ENCODE assay signal across 9 cellular contexts in the genomic region with DNA sequence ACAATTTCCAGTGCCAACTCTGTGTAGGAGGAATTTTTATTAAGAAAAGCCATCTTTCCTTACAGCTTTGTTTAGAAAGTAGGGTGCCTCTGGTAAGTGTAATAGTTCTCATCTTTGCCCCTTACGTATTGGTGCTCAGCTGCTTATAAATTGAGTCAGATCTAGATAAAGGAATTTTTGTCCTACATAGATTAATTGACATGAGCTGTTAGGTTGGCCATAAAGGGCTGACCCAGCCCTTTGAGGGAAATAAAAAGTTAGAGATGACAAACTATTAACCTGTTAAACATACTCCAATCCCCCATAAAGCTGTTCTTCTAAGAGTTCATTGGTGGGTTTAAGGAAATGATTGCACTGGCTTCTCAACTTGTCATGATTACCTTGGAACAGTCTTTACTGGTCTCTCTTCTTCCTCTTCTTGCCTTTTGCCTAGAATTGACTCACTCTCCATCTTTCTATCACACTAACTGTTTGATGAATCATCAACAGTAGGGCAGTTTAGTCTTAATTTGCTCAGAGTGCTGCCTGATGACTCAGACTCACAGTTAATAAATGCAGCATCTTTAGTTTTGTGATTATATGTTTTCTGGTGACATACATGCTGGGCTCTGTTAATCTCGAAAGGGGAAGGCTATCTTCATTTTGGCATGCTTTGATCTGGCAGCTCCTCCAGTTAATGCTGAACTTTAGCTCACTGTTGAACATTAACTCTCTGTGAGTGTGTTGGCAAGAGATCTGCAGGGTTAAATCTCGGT. TPM values are rescaled to one million over a fixed set of nuclear protein-coding genes. Genes with fewer than 3 reads are reported as not detected.
DNase-seq lines count a peak whose midpoint lies in the region; ATAC-seq and TF ChIP-seq lines count a peak whose summit lies in the region.
"Had no signal": no experiment of that assay in that cellular context is flagged by ENCODE, and none has a peak within 500 bp of the region (broad histone marks: within the 10 kb centered on the region; RNA-seq: fewer than 3 reads in every experiment).

No MANE protein-coding gene starts in this region.

- no peak for DNase-seq in CD4-positive, alpha-beta T cell
- DNase-seq in IMR-90, result peak; percentile 93
- DNase-seq in brain microvascular endothelial cell, result peak; percentile 79
- DNase-seq in skeletal muscle cell (ENCODE audit: low read depth), result peak; percentile 77
- no peak for DNase-seq in DMS114 treated with DMSO at 0.1 percent for 48 hours (lab: John Stamatoyannopoulos, UW; ENCODE audit: unreplicated experiment)
- DNase-seq in BE2C, result no peak
- no peak for DNase-seq in Right ventricle myocardium superior
- DNase-seq: heart right ventricle had no signal

- no peaks in the 10 kb centered on the region for H3K9me3 ChIP-seq in CD4-positive, alpha-beta T cell (ENCODE audit: control insufficient read depth, low read length)
- H3K9me3 ChIP-seq in IMR-90 (ENCODE audit: control insufficient read depth, insufficient read depth, low read length) (no peaks in the 10 kb centered on the region), BE2C (no peaks in the 10 kb centered on the region)

- no peaks in the 10 kb centered on the region for H3K79me1 ChIP-seq in IMR-90 (ENCODE audit: low read depth in 1 of 2, low read length in 2 of 2)

- H3K23ac ChIP-seq in IMR-90 (ENCODE audit: low read depth, low read length), result no peak overlapping the region

- no peak overlapping the region for H4K5ac ChIP-seq in IMR-90 (ENCODE audit: low read depth, low read length)

- intact Hi-C loops in CD4-positive, alpha-beta T cell (cut with DNase I, micrococcal nuclease), result no loop called here
- intact Hi-C loops in IMR-90 (cut with micrococcal nuclease), result no loop called here
- intact Hi-C loops in Right ventricle myocardium superior (cut with DNase I), result no loop called here

- BruUV-seq in IMR-90 (replicated peaks; lab: Mats Ljungman, UMichigan), result no TSS peak

- H3K4me1 Mint-ChIP-seq in CD4-positive, alpha-beta T cell (ENCODE audit: low read depth), result peaks cover 39% of the 10 kb centered on the region

- H3K27me3 Mint-ChIP-seq in CD4-positive, alpha-beta T cell, result no peaks in the 10 kb centered on the region

- no peak overlapping the region for H3K9ac ChIP-seq in IMR-90 (ENCODE audit: low read depth, low read length)

- dilution Hi-C loops in IMR-90 (cut with HindIII; ENCODE audit: low sequenced_read_pairs, unreplicated experiment), result no loop called here

- H2BK20ac ChIP-seq in IMR-90 (ENCODE audit: low read depth, low read length), result peak overlapping the region; percentile 72

- H3K36me3 ChIP-seq in IMR-90 (ENCODE audit: control insufficient read depth, insufficient read depth, low read length) (no peaks in the 10 kb centered on the region), brain microvascular endothelial cell (replicated peaks) (no peaks in the 10 kb centered on the region), BE2C (no peaks in the 10 kb centered on the region)
- H3K36me3 ChIP-seq: heart right ventricle had no signal

- TF ChIP-seq CTCF in CD4-positive, alpha-beta T cell (IDR thresholded peaks at IDR 0.05), result no peak
- TF ChIP-seq CTCF in IMR-90 (conservative IDR thresholded peaks at IDR 0.05; ENCODE audit: low read depth, low read length) (no peak), brain microvascular endothelial cell (IDR thresholded peaks at IDR 0.05; ENCODE audit: low read depth, low read length, missing control alignments) (no peak), BE2C (IDR thresholded peaks at IDR 0.05; ENCODE audit: low read depth, low read length) (no peak)

- H3K9me3 Mint-ChIP-seq in CD4-positive, alpha-beta T cell, result no peaks in the 10 kb centered on the region

- H4K20me1 ChIP-seq in IMR-90 (ENCODE audit: insufficient read depth, low read length), result no peaks in the 10 kb centered on the region

- H3K27me3 ChIP-seq in CD4-positive, alpha-beta T cell (ENCODE audit: control insufficient read depth, insufficient read depth, low read length), result no peaks in the 10 kb centered on the region
- H3K27me3 ChIP-seq in IMR-90 (ENCODE audit: control insufficient read depth, insufficient read depth, low read length) (no peaks in the 10 kb centered on the region), brain microvascular endothelial cell (replicated peaks) (no peaks in the 10 kb centered on the region), BE2C (no peaks in the 10 kb centered on the region)
- H3K27me3 ChIP-seq: heart right ventricle had no signal

- H3K18ac ChIP-seq in IMR-90 (ENCODE audit: low read depth, low read length), result no peak overlapping the region

- no CpG with 5 or more reads among the region's 3 CpGs for WGBS in IMR-90 (ENCODE audit: extremely low coverage in 2 of 2, insufficient read length in 1 of 2), 2 experiments

- peak; percentile 14 for ATAC-seq in CD4-positive, alpha-beta T cell (ENCODE audit: poor library complexity)
- peak; percentile 67 for ATAC-seq in GM21529 (IDR thresholded peaks at IDR 0.05; ENCODE audit: unreplicated experiment)
- peak; percentile 87 for ATAC-seq in IMR-90 (ENCODE audit: low read depth)
- no peak for ATAC-seq in Right ventricle myocardium superior (ENCODE audit: poor library complexity)

- H3K4me3 ChIP-seq in IMR-90 (ENCODE audit: insufficient read depth, low read depth, low read length) (no peak overlapping the region), brain microvascular endothelial cell (ENCODE audit: low read depth, low read length) (no peak overlapping the region), skeletal muscle cell (ENCODE audit: low read depth, low read length) (no peak overlapping the region), BE2C (ENCODE audit: low read depth, low read length) (no peak overlapping the region)
- H3K4me3 ChIP-seq: heart right ventricle had no signal

- H3K27ac ChIP-seq in CD4-positive, alpha-beta T cell (ENCODE audit: low read depth, low read length), result no peak overlapping the region
- H3K27ac ChIP-seq in IMR-90 (ENCODE audit: insufficient read depth, low read length) (no peak overlapping the region), brain microvascular endothelial cell (peak overlapping the region; percentile 51)

- H3K4me2 ChIP-seq in IMR-90 (ENCODE audit: low read depth, low read length), result peak overlapping the region; percentile 88; the same call in 1 of the 2 replicates

- peaks cover 19% of the 10 kb centered on the region for H3K4me1 ChIP-seq in IMR-90 (ENCODE audit: control insufficient read depth, insufficient read depth, low read length)
- peaks cover 32% of the 10 kb centered on the region for H3K4me1 ChIP-seq in BE2C

- H3K56ac ChIP-seq in IMR-90 (ENCODE audit: extremely low read depth, insufficient read depth, low read length), result no peak overlapping the region

- no peak overlapping the region for H2AFZ ChIP-seq in IMR-90 (replicated peaks; ENCODE audit: low read length, poor library complexity)

- CTCF ChIA-PET in CD4-positive, alpha-beta T cell (lab: Charles Lee), result interaction anchor here (1.1 to 2.1 kb wide), 2 partner anchors 52 to 58 kb away, joined by 4 to 6 read pairs; a partner anchor contains a TSS
- CTCF ChIA-PET in IMR-90 (lab: Yijun Ruan, JAX), result interaction anchor here (1.7 kb wide), 1 partner anchor 109 kb away, joined by 7 read pairs; no protein-coding TSS in a partner anchor

- no peak overlapping the region for H3K14ac ChIP-seq in IMR-90 (replicated peaks; ENCODE audit: low read depth, low read length)

- no peak overlapping the region for H3K4me3 Mint-ChIP-seq in CD4-positive, alpha-beta T cell

- H2BK120ac ChIP-seq in IMR-90 (ENCODE audit: low read depth, low read length), result no peak overlapping the region

- no peak for TF ChIP-seq RAD21 in IMR-90 (IDR thresholded peaks at IDR 0.05; ENCODE audit: low read length)

- H3K9me1 ChIP-seq in IMR-90 (ENCODE audit: insufficient read depth, low read length), result peaks cover 14% of the 10 kb centered on the region

- H3K27ac Mint-ChIP-seq in CD4-positive, alpha-beta T cell, result no peak overlapping the region

- no peak overlapping the region for H2AK9ac ChIP-seq in IMR-90 (replicated peaks; ENCODE audit: low read depth, low read length, poor library complexity)

- peaks cover 5% of the 10 kb centered on the region for H3K36me3 Mint-ChIP-seq in CD4-positive, alpha-beta T cell (ENCODE audit: low read depth)

- H2BK15ac ChIP-seq in IMR-90 (ENCODE audit: low read depth, low read length), result peak overlapping the region; percentile 77

- POLR2A ChIA-PET in CD4-positive, alpha-beta T cell (lab: Charles Lee), result interaction anchor here (2.7 kb wide), 1 partner anchor 52 kb away, joined by 8 read pairs; a partner anchor contains a TSS
- POLR2A ChIA-PET in IMR-90 (lab: Charles Lee; ENCODE audit: unreplicated experiment), result no interaction called here

- no peak overlapping the region; the same call in 1 of the 2 replicates for H3K4ac ChIP-seq in IMR-90 (ENCODE audit: low read depth, low read length)

- H2BK5ac ChIP-seq in IMR-90 (ENCODE audit: low read depth, low read length, poor library complexity, severe bottlenecking), result peak overlapping the region; percentile 87

- no peak overlapping the region for H2AK5ac ChIP-seq in IMR-90 (ENCODE audit: low read depth, low read length)

- H4K8ac ChIP-seq in IMR-90 (ENCODE audit: low read depth in 2 of 2, low read length in 2 of 2), result no peak overlapping the region

- TF ChIP-seq POLR2A in IMR-90 (IDR thresholded peaks at IDR 0.05; ENCODE audit: low read depth, low read length), result no peak

- no peak overlapping the region for H4K91ac ChIP-seq in IMR-90 (ENCODE audit: insufficient read depth, low read depth, low read length)

- in situ Hi-C loops in IMR-90 (cut with MboI; ENCODE audit: low sequenced_read_pairs), result no loop called here
- in situ Hi-C loops in brain microvascular endothelial cell (cut with HindIII; ENCODE audit: low pct_ligation_motif_present, low sequenced_read_pairs), result no loop called here

TF ChIP-seq in IMR-90, 13 proteins besides CTCF, POLR2A, EP300 and RAD21 (continues in another document):
- TF ChIP-seq CEBPB (IDR thresholded peaks at IDR 0.05; ENCODE audit: low read depth, low read length) (0 out of 2 replicates have a peak, but pooled peaks have one; percentile 34), MXI1 (IDR thresholded peaks at IDR 0.05; ENCODE audit: borderline replicate concordance, low read depth, low read length) (no peak)
- TF ChIP-seq, protein P1, sequence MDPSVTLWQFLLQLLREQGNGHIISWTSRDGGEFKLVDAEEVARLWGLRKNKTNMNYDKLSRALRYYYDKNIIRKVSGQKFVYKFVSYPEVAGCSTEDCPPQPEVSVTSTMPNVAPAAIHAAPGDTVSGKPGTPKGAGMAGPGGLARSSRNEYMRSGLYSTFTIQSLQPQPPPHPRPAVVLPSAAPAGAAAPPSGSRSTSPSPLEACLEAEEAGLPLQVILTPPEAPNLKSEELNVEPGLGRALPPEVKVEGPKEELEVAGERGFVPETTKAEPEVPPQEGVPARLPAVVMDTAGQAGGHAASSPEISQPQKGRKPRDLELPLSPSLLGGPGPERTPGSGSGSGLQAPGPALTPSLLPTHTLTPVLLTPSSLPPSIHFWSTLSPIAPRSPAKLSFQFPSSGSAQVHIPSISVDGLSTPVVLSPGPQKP (IDR thresholded peaks at IDR 0.05; ENCODE audit: borderline replicate concordance, low read depth, low read length), result no peak

RNA-seq across cellular contexts. Expression of a gene that starts 51.7 kb away (rescaled TPM):
- total RNA-seq in CD4-positive, alpha-beta T cell, result 10 to 100 TPM; 24.9 to 27.3 TPM
- 0.54 and 0.56 TPM in 2 replicates for total RNA-seq in IMR-90 (2012; rRNA removed)
- 0.27 and 0.56 TPM in 2 replicates for polyA plus RNA-seq in IMR-90 (2012; rRNA removed)
- polyA plus RNA-seq in IMR-90 (2012; cell fraction: cytosol; rRNA removed), result 0.06 and 0.13 TPM in 2 replicates
- polyA plus RNA-seq in IMR-90 (2012; cell fraction: nucleus; rRNA removed; ENCODE audit: low replicate concordance), result 0.40 and 2.1 TPM in 2 replicates
- 4.3 TPM for polyA plus RNA-seq in BE2C (2012; ENCODE audit: insufficient read depth, insufficient read length, low read depth)
- total RNA-seq in Right ventricle myocardium superior, result 32.5 TPM

Comparison
In these comparisons a context has a peak if more than half of its experiments do, and no peak if none do; other contexts are left out.
1. DNase-seq: peak in IMR-90 (single experiment), brain microvascular endothelial cell (single experiment) and skeletal muscle cell (single experiment); none in CD4-positive, alpha-beta T cell (0 of 10), DMS114 treated with DMSO at 0.1 percent for 48 hours (single experiment), BE2C (single experiment) and Right ventricle myocardium superior (single experiment).
2. RNA of a gene that starts 51.7 kb away (total RNA-seq): 32.5 TPM in Right ventricle myocardium superior (single experiment) and 24.9 to 27.3 TPM in CD4-positive, alpha-beta T cell; 0.54 to 0.56 TPM in IMR-90; every median in the first group is over 10 times any median in the second.